9 cellular contexts compared by ENCODE assay signal in genomic region chr20:34311118-34312023, GRCh38. TPM values are rescaled to one million over a fixed set of nuclear protein-coding genes. Genes with fewer than 3 reads are reported as not detected.
A peak's percentile ranks its signal among the peaks of the same experiment; 100 is the strongest.
DNase-seq lines count a peak whose midpoint lies in the region; ATAC-seq, FAIRE-seq and TF ChIP-seq lines count a peak whose summit lies in the region.
"Had no signal": no experiment of that assay in that cellular context is flagged by ENCODE, and none has a peak within 500 bp of the region (broad histone marks: within the 10 kb centered on the region; RNA-seq: fewer than 3 reads in every experiment).

No MANE protein-coding gene starts in this region.

- in situ Hi-C loops in K562 (cut with MboI) (loop anchor here (10.0 kb wide), 1 partner anchor 393 kb away; the partner anchor contains the start of gene TP53INP2), transverse colon (cut with MboI; ENCODE audit: low pct_ligation_motif_present in 1 of 4, low pct_unique_long_range_greater_than_20kb in 1 of 4, low sequenced_read_pairs in 3 of 4) (loop anchor here (10.0 to 25.0 kb wide), 5 partner anchors 176 to 451 kb away; partner anchors contain the start of genes DYNLRB1 (in 2 of the 4) and TP53INP2 (in 1 of the 4))

- FAIRE-seq in K562 (lab: Jason Lieb, UNC), result no peak
- FAIRE-seq in RCC 7860 (lab: Jason Lieb, UNC), result no peak

- TF ChIP-seq RAD21 in K562 (CRISPR knock-in tag; conservative IDR thresholded peaks at IDR 0.05 in 1 of 2, IDR thresholded peaks at IDR 0.05 in 1 of 2), result no peak

- H3K4me3 ChIP-seq in K562, result no peak overlapping the region
- peak overlapping the region in 3 of 4 donors; percentile 3 to 35 (median 8) for H3K4me3 ChIP-seq in transverse colon

- H3K4me1 ChIP-seq in K562 (replicated peaks in 1 of 2; ENCODE audit: control insufficient read depth in 2 of 2, insufficient read depth in 2 of 2, low read length in 2 of 2) (peaks cover 10 to 20% of the 10 kb centered on the region in 2 experiments; a peak in 4 of 5 replicates), transverse colon (peaks cover 6 to 30% (median 24%) of the 10 kb centered on the region in 4 donors)

- H3K36me3 ChIP-seq in K562 (ENCODE audit: control insufficient read depth, insufficient read depth, low read length) (no peaks in the 10 kb centered on the region), transverse colon (no peaks in the 10 kb centered on the region)

- no peak overlapping the region for H2AFZ ChIP-seq in K562 (ENCODE audit: low read depth, low read length)

- peaks cover 7% of the 10 kb centered on the region for H3K4me1 Mint-ChIP-seq in activated naive CD8-positive, alpha-beta T cell treated with anti-CD3 and anti-CD28 coated beads, Interleukin-2, amount 10 ng/mL, durations not matched to agents 7 days and 5 days
- peaks cover 7% of the 10 kb centered on the region for H3K4me1 Mint-ChIP-seq in activated naive CD8-positive, alpha-beta T cell treated with anti-CD3 and anti-CD28 coated beads, Interleukin-2, amount 50 U/mL, for 24 hours

- TF ChIP-seq POLR2A in K562 (conservative IDR thresholded peaks at IDR 0.05), result no peak
- TF ChIP-seq POLR2A in transverse colon (IDR thresholded peaks at IDR 0.05), result no peak

- TF ChIP-seq CTCF in K562 (IDR thresholded peaks at IDR 0.05 in 2 of 3, conservative IDR thresholded peaks at IDR 0.05 in 1 of 3; ENCODE audit: insufficient read depth in 2 of 3, low read depth in 1 of 3, low read length in 3 of 3) (no peak), transverse colon (IDR thresholded peaks at IDR 0.05) (no peak)

- BruUV-seq in K562 (replicated peaks; lab: Mats Ljungman, UMichigan), result no TSS peak

- no peak for ATAC-seq in activated naive CD8-positive, alpha-beta T cell treated with anti-CD3 and anti-CD28 coated beads, Interleukin-2, amount 10 ng/mL, durations not matched to agents 7 days and 5 days (ENCODE audit: low read depth)
- no peak for ATAC-seq in activated naive CD8-positive, alpha-beta T cell treated with anti-CD3 and anti-CD28 coated beads, Interleukin-2, amount 50 U/mL, for 24 hours
- ATAC-seq in K562, result 0 out of 3 replicates have a peak, but pooled peaks have one; percentile 6
- ATAC-seq in GM19463 (IDR thresholded peaks at IDR 0.05; ENCODE audit: unreplicated experiment), result no peak

- no peaks in the 10 kb centered on the region for H3K36me3 Mint-ChIP-seq in activated naive CD8-positive, alpha-beta T cell treated with anti-CD3 and anti-CD28 coated beads, Interleukin-2, amount 10 ng/mL, durations not matched to agents 7 days and 5 days
- H3K36me3 Mint-ChIP-seq in activated naive CD8-positive, alpha-beta T cell treated with anti-CD3 and anti-CD28 coated beads, Interleukin-2, amount 50 U/mL, for 24 hours (ENCODE audit: low read depth), result no peaks in the 10 kb centered on the region

- TF ChIP-seq EP300 in K562 (IDR thresholded peaks at IDR 0.05; ENCODE audit: low read length) (no peak), transverse colon (IDR thresholded peaks at IDR 0.05; ENCODE audit: low read depth) (no peak)

- POLR2A ChIA-PET in activated naive CD8-positive, alpha-beta T cell treated with anti-CD3 and anti-CD28 coated beads, Interleukin-2, amount 10 ng/mL, durations not matched to agents 7 days and 5 days (lab: Charles Lee), result interaction anchor here (0.9 kb wide), 1 partner anchor 205 kb away, joined by 3 read pairs; the partner anchor contains the start of gene DYNLRB1
- POLR2A ChIA-PET in K562 (lab: Yijun Ruan, JAX), result interaction anchor here (1.1 to 1.3 kb wide), 2 partner anchors 204 to 437 kb away, joined by 3 to 6 read pairs; no protein-coding TSS in a partner anchor

- WGBS in K562 (ENCODE audit: insufficient coverage, low coverage, missing lambda C conversion rate), result 35% methylated on average over 35 of the region's 45 CpGs
- 15 to 34% methylated on average over 4 to 45 of the region's 45 CpGs for WGBS in transverse colon (ENCODE audit: low coverage in 1 of 2), 2 donors

- H3K4me3 Mint-ChIP-seq in activated naive CD8-positive, alpha-beta T cell treated with anti-CD3 and anti-CD28 coated beads, Interleukin-2, amount 10 ng/mL, durations not matched to agents 7 days and 5 days, result peak overlapping the region; percentile 53
- no peak overlapping the region for H3K4me3 Mint-ChIP-seq in activated naive CD8-positive, alpha-beta T cell treated with anti-CD3 and anti-CD28 coated beads, Interleukin-2, amount 50 U/mL, for 24 hours

- no peaks in the 10 kb centered on the region for H3K9me1 ChIP-seq in K562 (ENCODE audit: control insufficient read depth, insufficient read depth, low read length)

- H3K27me3 ChIP-seq in K562 (ENCODE audit: control insufficient read depth in 2 of 2, insufficient read depth in 2 of 2, low read length in 2 of 2) (no peaks in the 10 kb centered on the region), transverse colon (peaks cover 13% of the 10 kb centered on the region)

- no peaks in the 10 kb centered on the region for H3K79me2 ChIP-seq in K562 (ENCODE audit: control insufficient read depth, insufficient read depth, low read length)

- no peaks in the 10 kb centered on the region for H4K20me1 ChIP-seq in K562 (replicated peaks; ENCODE audit: control insufficient read depth, insufficient read depth, low read length)

- peak; percentile 39 for DNase-seq in activated naive CD8-positive, alpha-beta T cell treated with anti-CD3 and anti-CD28 coated beads, Interleukin-2, amount 10 ng/mL, durations not matched to agents 7 days and 5 days
- DNase-seq in activated naive CD8-positive, alpha-beta T cell treated with anti-CD3 and anti-CD28 coated beads, Interleukin-2, amount 50 U/mL, for 24 hours, result no peak
- DNase-seq in K562 (ENCODE audit: extremely low read depth in 1 of 4, low spot score in 3 of 4) (no peak), left kidney (ENCODE audit: low read depth, low spot score) (peak; percentile 66), transverse colon (peak; percentile 86), RCC 7860 (ENCODE audit: low spot score) (no peak)
- DNase-seq in activated CD8-positive, alpha-beta memory T cell treated with anti-CD3 and anti-CD28 coated beads, Interleukin-2, amount 50 U/mL, for 48 hours, result no peak

- H3K27ac ChIP-seq in K562 (ENCODE audit: extremely low read depth, low read depth, low read length) (no peak overlapping the region), transverse colon (peak overlapping the region; percentile 71 to 79 (median 74))
- H3K27ac ChIP-seq: SK-N-MC had no signal

- H3K27me3 Mint-ChIP-seq in activated naive CD8-positive, alpha-beta T cell treated with anti-CD3 and anti-CD28 coated beads, Interleukin-2, amount 10 ng/mL, durations not matched to agents 7 days and 5 days, result peaks cover 44% of the 10 kb centered on the region
- H3K27me3 Mint-ChIP-seq in activated naive CD8-positive, alpha-beta T cell treated with anti-CD3 and anti-CD28 coated beads, Interleukin-2, amount 50 U/mL, for 24 hours, result peaks cover 18% of the 10 kb centered on the region

- intact Hi-C loops in K562 (cut with micrococcal nuclease) (loop anchor here (1.0 to 2.0 kb wide), 5 partner anchors 121 to 457 kb away; no protein-coding TSS in a partner anchor), transverse colon (cut with DNase I; ENCODE audit: low total_unique reads) (loop anchor here (2.0 kb wide), 1 partner anchor 401 kb away; no protein-coding TSS in a partner anchor)

- CTCF ChIA-PET in K562 (lab: Yijun Ruan, JAX; ENCODE audit: low intra/inter-chr PET ratio), result interaction anchor here (0.7 to 2.2 kb wide), 7 partner anchors 53 to 645 kb away, joined by 3 to 39 read pairs (median 5); partner anchors contain the start of gene MYH7B

- peak overlapping the region in 1 of 2 experiments; percentile 88; a peak in 1 of 4 replicates for H3K9ac ChIP-seq in K562 (ENCODE audit: insufficient read depth in 1 of 2, low read depth in 2 of 2, low read length in 2 of 2)

- H3K9me3 ChIP-seq in K562 (replicated peaks; ENCODE audit: control insufficient read depth, insufficient read depth, low read depth, low read length) (no peaks in the 10 kb centered on the region), transverse colon (no peaks in the 10 kb centered on the region)

- H3K4me2 ChIP-seq in K562 (ENCODE audit: insufficient read depth, low read length), result no peak overlapping the region

- no peaks in the 10 kb centered on the region for H3K9me3 Mint-ChIP-seq in activated naive CD8-positive, alpha-beta T cell treated with anti-CD3 and anti-CD28 coated beads, Interleukin-2, amount 10 ng/mL, durations not matched to agents 7 days and 5 days
- H3K9me3 Mint-ChIP-seq in activated naive CD8-positive, alpha-beta T cell treated with anti-CD3 and anti-CD28 coated beads, Interleukin-2, amount 50 U/mL, for 24 hours, result no peaks in the 10 kb centered on the region

- H3K27ac Mint-ChIP-seq in activated naive CD8-positive, alpha-beta T cell treated with anti-CD3 and anti-CD28 coated beads, Interleukin-2, amount 10 ng/mL, durations not matched to agents 7 days and 5 days, result no peak overlapping the region
- no peak overlapping the region for H3K27ac Mint-ChIP-seq in activated naive CD8-positive, alpha-beta T cell treated with anti-CD3 and anti-CD28 coated beads, Interleukin-2, amount 50 U/mL, for 24 hours

RNA-seq across cellular contexts. Expression of gene AHCY, which starts 8.2 kb away (rescaled TPM):
- total RNA-seq in activated naive CD8-positive, alpha-beta T cell treated with anti-CD3 and anti-CD28 coated beads, Interleukin-2, amount 10 ng/mL, durations not matched to agents 7 days and 5 days, result 10 to 100 TPM; 51.8 to 55.0 TPM
- 126 and 261 TPM in 2 replicates for total RNA-seq in K562 (2011; cell fraction: chromatin; rRNA removed; ENCODE audit: low replicate concordance)
- total RNA-seq in K562 (2011; cell fraction: nucleolus; rRNA removed), result 198 and 225 TPM in 2 replicates
- total RNA-seq in K562 (2011; cell fraction: nucleoplasm; rRNA removed), result 177 and 193 TPM in 2 replicates
- 190 and 230 TPM in 2 replicates for total RNA-seq in K562 (2014; rRNA removed)
- 118 and 136 TPM in 2 replicates for total RNA-seq in K562 (2014; rRNA removed; fragmentation: Illumina TruSeq; extraction: Trizol)
- 186 and 187 TPM in 2 replicates for total RNA-seq in K562 (2015; rRNA removed; fragmentation: Illumina TruSeq; extraction: Trizol)
- 251 and 261 TPM in 2 replicates for total RNA-seq in K562 (2021)
- polyA plus RNA-seq in K562 (2011; rRNA removed), result 244 and 287 TPM in 2 replicates
- polyA plus RNA-seq in K562 (2011; cell fraction: cytosol; rRNA removed), result 421 and 456 TPM in 2 replicates
- polyA plus RNA-seq in K562 (2011; cell fraction: nucleus; rRNA removed), result 249 and 298 TPM in 2 replicates
- 184 and 240 TPM in 2 replicates for polyA plus RNA-seq in K562 (2012)
- 269 and 289 TPM in 2 replicates for polyA plus RNA-seq in K562 (2014; fragmentation: Illumina TruSeq; extraction: Trizol)
- 100 to 1,000 TPM in 1 of 2 experiments, 10 to 100 TPM in 1; 82.5 to 148 TPM for polyA plus RNA-seq in K562 (2014; fragmentation: Nextera tagmentation; extraction: Ambion mirVana)
- polyA plus RNA-seq in K562 (2014; rRNA removed), result 211 and 237 TPM in 2 replicates
- polyA minus RNA-seq in K562 (2011; rRNA and poly(A)+ RNA removed), result 353 and 413 TPM in 2 replicates
- polyA minus RNA-seq in K562 (2011; cell fraction: cytosol; rRNA and poly(A)+ RNA removed), result 235 and 242 TPM in 2 replicates
- 87.8 and 105 TPM in 2 replicates for polyA minus RNA-seq in K562 (2011; cell fraction: nucleus; rRNA and poly(A)+ RNA removed)
- total RNA-seq in transverse colon, result 10 to 100 TPM; 23.9 to 71.6 (median 63.8) TPM

RNA-seq across cellular contexts. Expression of gene ITCH, which starts 51.7 kb away (rescaled TPM):
- total RNA-seq in activated naive CD8-positive, alpha-beta T cell treated with anti-CD3 and anti-CD28 coated beads, Interleukin-2, amount 10 ng/mL, durations not matched to agents 7 days and 5 days, result 10 to 100 TPM; 57.4 to 59.7 TPM
- 71.0 and 115 TPM in 2 replicates for total RNA-seq in K562 (2011; cell fraction: chromatin; rRNA removed; ENCODE audit: low replicate concordance)
- 13.7 and 67.9 TPM in 2 replicates for total RNA-seq in K562 (2011; cell fraction: nucleolus; rRNA removed)
- total RNA-seq in K562 (2011; cell fraction: nucleoplasm; rRNA removed), result 29.8 and 33.7 TPM in 2 replicates
- total RNA-seq in K562 (2014; rRNA removed) (20.5 and 22.9 TPM in 2 replicates), K562 (2014; rRNA removed; fragmentation: Illumina TruSeq; extraction: Trizol) (53.0 and 56.7 TPM in 2 replicates), K562 (2015; rRNA removed; fragmentation: Illumina TruSeq; extraction: Trizol) (44.4 and 52.5 TPM in 2 replicates), K562 (2021) (40.2 and 41.6 TPM in 2 replicates), transverse colon (10 to 100 TPM; 35.2 to 82.8 (median 65.3) TPM)
- polyA plus RNA-seq in K562 (2011; rRNA removed) (14.3 and 17.5 TPM in 2 replicates), K562 (2014; fragmentation: Illumina TruSeq; extraction: Trizol) (27.5 and 33.2 TPM in 2 replicates), K562 (2014; fragmentation: Nextera tagmentation; extraction: Ambion mirVana) (10 to 100 TPM in 1 of 2 experiments, 1 to 10 TPM in 1; 7.5 to 13.1 TPM), K562 (2014; rRNA removed) (15.3 and 19.0 TPM in 2 replicates)
- 3.4 and 5.9 TPM in 2 replicates for polyA plus RNA-seq in K562 (2011; cell fraction: cytosol; rRNA removed)
- polyA plus RNA-seq in K562 (2011; cell fraction: nucleus; rRNA removed), result 10.8 and 14.6 TPM in 2 replicates
- 17.4 and 18.9 TPM in 2 replicates for polyA plus RNA-seq in K562 (2012)
- polyA minus RNA-seq in K562 (2011; rRNA and poly(A)+ RNA removed), result 54.4 and 70.3 TPM in 2 replicates
- 16.2 and 19.9 TPM in 2 replicates for polyA minus RNA-seq in K562 (2011; cell fraction: cytosol; rRNA and poly(A)+ RNA removed)
- 19.8 and 35.3 TPM in 2 replicates for polyA minus RNA-seq in K562 (2011; cell fraction: nucleus; rRNA and poly(A)+ RNA removed)

Comparison
In these comparisons a context has a peak if more than half of its experiments do, and no peak if none do; other contexts are left out.
1. DNase-seq: peak in activated naive CD8-positive, alpha-beta T cell treated with anti-CD3 and anti-CD28 coated beads, Interleukin-2, amount 10 ng/mL, durations not matched to agents 7 days and 5 days (single experiment), left kidney (single experiment) and transverse colon (single experiment); none in activated naive CD8-positive, alpha-beta T cell treated with anti-CD3 and anti-CD28 coated beads, Interleukin-2, amount 50 U/mL, for 24 hours (single experiment), K562 (0 of 4), RCC 7860 (single experiment) and activated CD8-positive, alpha-beta memory T cell treated with anti-CD3 and anti-CD28 coated beads, Interleukin-2, amount 50 U/mL, for 48 hours (single experiment).